Comparison of ENCODE assay signal across 8 cellular contexts in the genomic region with DNA sequence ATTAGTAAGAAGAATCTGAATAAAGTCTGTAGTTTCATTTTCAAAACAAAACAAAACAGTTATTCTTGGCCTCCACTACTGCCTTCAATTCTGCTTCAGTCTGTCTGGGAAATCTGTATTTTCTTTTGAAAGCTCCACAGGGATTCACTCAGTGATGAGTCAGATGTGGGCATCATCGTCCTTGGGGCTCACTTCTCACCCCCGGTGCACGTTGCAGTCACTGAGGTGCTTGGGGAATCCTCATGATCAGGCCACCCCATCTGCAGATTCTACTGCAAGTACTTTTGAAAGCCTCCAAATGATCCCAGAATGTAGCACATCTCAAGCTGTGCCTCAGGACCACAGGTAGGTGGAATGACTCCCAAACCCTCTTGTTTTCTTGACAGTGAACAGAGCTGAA. TPM values are rescaled to one million over a fixed set of nuclear protein-coding genes. Genes with fewer than 3 reads are reported as not detected.
A peak's percentile ranks its signal among the peaks of the same experiment; 100 is the strongest.
DNase-seq lines count a peak whose midpoint lies in the region; ATAC-seq, FAIRE-seq and TF ChIP-seq lines count a peak whose summit lies in the region.

No MANE protein-coding gene starts in this region.

- TF ChIP-seq CTCF in MCF 10A (IDR thresholded peaks at IDR 0.05; ENCODE audit: unreplicated experiment) = no peak

- no TSS peak for BruUV-seq in MCF 10A (replicated peaks; lab: Mats Ljungman, UMichigan)

- FAIRE-seq in HTR-8/SVneo (lab: Jason Lieb, UNC) = no peak

- intact Hi-C loops in MCF 10A (cut with micrococcal nuclease) = no loop called here

- peaks cover 9% of the 10 kb centered on the region for H3K36me3 Mint-ChIP-seq in MCF 10A (ENCODE audit: insufficient read depth, unreplicated experiment)
- H3K36me3 Mint-ChIP-seq in natural killer cell treated with Interleukin-12 subunit alpha and Interleukin-12 subunit beta and Interleukin-15 and Interleukin-18, amount 100 ng/mL, for 72 hours = no peaks in the 10 kb centered on the region

- ATAC-seq in GM18502 (IDR thresholded peaks at IDR 0.05; ENCODE audit: poor library complexity, unreplicated experiment) (peak; percentile 17), HG03139 (IDR thresholded peaks at IDR 0.05; ENCODE audit: unreplicated experiment) (no peak), HG03025 (IDR thresholded peaks at IDR 0.05; ENCODE audit: low FRiP score, unreplicated experiment) (no peak)
- ATAC-seq in natural killer cell treated with Interleukin-12 subunit alpha and Interleukin-12 subunit beta and Interleukin-15 and Interleukin-18, amount 100 ng/mL, for 72 hours = peak; percentile 56 to 68

- peak overlapping the region; percentile 23 for H3K4me3 Mint-ChIP-seq in MCF 10A (ENCODE audit: unreplicated experiment)
- peak overlapping the region; percentile 82 for H3K4me3 Mint-ChIP-seq in natural killer cell treated with Interleukin-12 subunit alpha and Interleukin-12 subunit beta and Interleukin-15 and Interleukin-18, amount 100 ng/mL, for 72 hours

- CTCF ChIA-PET in MCF 10A (lab: Yijun Ruan, JAX) (interaction anchor here (1.0 kb wide), 1 partner anchor 16 kb away, joined by 3 read pairs; no protein-coding TSS in a partner anchor), HEK293T (lab: Yijun Ruan, JAX) (no interaction called here)

- DNase-seq in HTR-8/SVneo (ENCODE audit: insufficient read length, low spot score) = peak; percentile 25
- DNase-seq in MCF 10A (ENCODE audit: unreplicated experiment) = peak; percentile 80
- no peak for DNase-seq in natural killer cell treated with Interleukin-12 subunit alpha and Interleukin-12 subunit beta and Interleukin-15 and Interleukin-18, amount 100 ng/mL, for 72 hours (ENCODE audit: low spot score)
- DNase-seq in HEK293T (ENCODE audit: extremely low spot score) = no peak
- DNase-seq in occipital lobe (lab: John Stamatoyannopoulos, UW) = no peak

- no peaks in the 10 kb centered on the region for H3K27me3 Mint-ChIP-seq in MCF 10A (ENCODE audit: insufficient read depth, unreplicated experiment)
- no peaks in the 10 kb centered on the region for H3K27me3 Mint-ChIP-seq in natural killer cell treated with Interleukin-12 subunit alpha and Interleukin-12 subunit beta and Interleukin-15 and Interleukin-18, amount 100 ng/mL, for 72 hours

- no peaks in the 10 kb centered on the region for H3K9me3 Mint-ChIP-seq in MCF 10A (ENCODE audit: unreplicated experiment)
- no peaks in the 10 kb centered on the region for H3K9me3 Mint-ChIP-seq in natural killer cell treated with Interleukin-12 subunit alpha and Interleukin-12 subunit beta and Interleukin-15 and Interleukin-18, amount 100 ng/mL, for 72 hours

- H3K27ac Mint-ChIP-seq in MCF 10A (ENCODE audit: low read depth, unreplicated experiment) = peak overlapping the region; percentile 92
- H3K27ac Mint-ChIP-seq in natural killer cell treated with Interleukin-12 subunit alpha and Interleukin-12 subunit beta and Interleukin-15 and Interleukin-18, amount 100 ng/mL, for 72 hours = peak overlapping the region; percentile 86 to 95

- peaks cover 33% of the 10 kb centered on the region for H3K4me1 Mint-ChIP-seq in MCF 10A (ENCODE audit: insufficient read depth, unreplicated experiment)
- H3K4me1 Mint-ChIP-seq in natural killer cell treated with Interleukin-12 subunit alpha and Interleukin-12 subunit beta and Interleukin-15 and Interleukin-18, amount 100 ng/mL, for 72 hours (ENCODE audit: low read depth in 2 of 2) = peaks cover 58 to 76% of the 10 kb centered on the region in 2 donors

- POLR2A ChIA-PET in MCF 10A (lab: Yijun Ruan, JAX) = interaction anchor here (0.8 to 4.0 kb wide), 3 partner anchors 11 to 269 kb away, joined by 3 to 19 read pairs (median 3); a partner anchor contains a TSS
- POLR2A ChIA-PET in HEK293T (lab: Yijun Ruan, JAX) = no interaction called here

TF ChIP-seq in HEK293T, 16 proteins besides CTCF, POLR2A, EP300 and RAD21:
- TF ChIP-seq ARNT (IDR thresholded peaks at IDR 0.05) (no peak), FOXK2 (IDR thresholded peaks at IDR 0.05) (no peak), BHLHE40 (IDR thresholded peaks at IDR 0.05; ENCODE audit: borderline replicate concordance) (no peak), TARDBP (IDR thresholded peaks at IDR 0.05) (no peak), FOXM1 (IDR thresholded peaks at IDR 0.05; ENCODE audit: borderline replicate concordance) (no peak), CTBP1 (IDR thresholded peaks at IDR 0.05; ENCODE audit: borderline replicate concordance) (no peak)

RNA-seq across cellular contexts. Expression of a gene that starts 34.3 kb away (rescaled TPM):
- total RNA-seq in MCF 10A (2022) (13.1 and 15.9 TPM in 2 replicates), occipital lobe (39.9 TPM)
- 10 to 100 TPM; 57.8 to 80.3 TPM for total RNA-seq in natural killer cell treated with Interleukin-12 subunit alpha and Interleukin-12 subunit beta and Interleukin-15 and Interleukin-18, amount 100 ng/mL, for 72 hours

Comparison
In these comparisons a context has a peak if more than half of its experiments do, and no peak if none do; other contexts are left out.
1. ATAC-seq: peak in GM18502 (single experiment) and natural killer cell treated with Interleukin-12 subunit alpha and Interleukin-12 subunit beta and Interleukin-15 and Interleukin-18, amount 100 ng/mL, for 72 hours (2 of 2); none in HG03139 (single experiment) and HG03025 (single experiment).
2. DNase-seq: peak in HTR-8/SVneo (single experiment) and MCF 10A (single experiment); none in natural killer cell treated with Interleukin-12 subunit alpha and Interleukin-12 subunit beta and Interleukin-15 and Interleukin-18, amount 100 ng/mL, for 72 hours (single experiment), HEK293T (single experiment) and occipital lobe (single experiment).